In genomic region chr15:62209322-62209721, GRCh38 we compare ENCODE assay signal across 25 cellular contexts. TPM values are rescaled to one million over a fixed set of nuclear protein-coding genes. Genes with fewer than 3 reads are reported as not detected.
DNase-seq lines count a peak whose midpoint lies in the region; ATAC-seq, FAIRE-seq and TF ChIP-seq lines count a peak whose summit lies in the region.
"Had no signal": no experiment of that assay in that cellular context is flagged by ENCODE, and none has a peak within 500 bp of the region (broad histone marks: within the 10 kb centered on the region; RNA-seq: fewer than 3 reads in every experiment).

No MANE protein-coding gene starts in this region.

- H3K9me3 Mint-ChIP-seq in Calu3 (ENCODE audit: low read depth, unreplicated experiment), result peaks cover 10% of the 10 kb centered on the region

- FAIRE-seq in keratinocyte (lab: Jason Lieb, UNC), result no peak
- FAIRE-seq: endometrium, H54 had no signal

- DNase-seq in Calu3 (peak; percentile 61), body of pancreas (peak; percentile 47 to 74 (median 63)), keratinocyte (ENCODE audit: low read depth, low spot score) (no peak), prostate gland (ENCODE audit: low spot score) (peak; percentile 33), HCEC 1CT (no peak), NCI-H1436 treated with DMSO at 0.1 percent for 48 hours (lab: John Stamatoyannopoulos, UW) (no peak)
- DNase-seq in activated CD8-positive, alpha-beta memory T cell treated with anti-CD3 and anti-CD28 coated beads for 24 hours, result no peak
- DNase-seq: activated CD4-positive, alpha-beta T cell treated with anti-CD3 and anti-CD28 coated beads, Interleukin-2, amount 50 U/mL, for 48 hours; activated CD4-positive, CD25-positive, alpha-beta regulatory T cell; activated gamma-delta T cell; activated naive CD8-positive, alpha-beta T cell treated with anti-CD3 and anti-CD28 coated beads, Interleukin-2, amount 50 U/mL, for 24 hours; cortex of kidney; heart left ventricle; KBM-7; NCI-H1694; spleen; stimulated activated CD4-positive, alpha-beta T cell treated with anti-CD3 and anti-CD28 coated beads, Interleukin-4, amount 100 ng/mL, for 1 hour; stimulated activated naive CD4-positive, alpha-beta T cell; T1000 had no signal

- CTCF ChIA-PET in Calu3 (lab: Charles Lee), result interaction anchor here (0.7 to 1.7 kb wide), 7 partner anchors 11 to 133 kb away, joined by 3 to 14 read pairs (median 3); no protein-coding TSS in a partner anchor

- peak overlapping the region; percentile 85 for H3K27ac Mint-ChIP-seq in Calu3 (ENCODE audit: unreplicated experiment)
- H3K27ac Mint-ChIP-seq: activated naive CD8-positive, alpha-beta T cell treated with anti-CD3 and anti-CD28 coated beads, Interleukin-2, amount 50 U/mL, for 24 hours; brain had no signal

- peak overlapping the region; percentile 31 for H3K4me2 ChIP-seq in keratinocyte (ENCODE audit: control insufficient read depth, extremely low read depth, insufficient read depth, low read depth, low read length)
- H3K4me2 ChIP-seq: BLaER1 had no signal

- intact Hi-C loops in Calu3 (cut with micrococcal nuclease; ENCODE audit: unreplicated experiment) (loop anchor here (2.0 to 5.0 kb wide), 2 partner anchors 45 to 87 kb away; no protein-coding TSS in a partner anchor), body of pancreas (cut with DNase I) (no loop called here), prostate gland (cut with DNase I) (no loop called here)

- H3K36me3 Mint-ChIP-seq in Calu3 (ENCODE audit: insufficient read depth, unreplicated experiment), result peaks cover 26% of the 10 kb centered on the region
- H3K36me3 Mint-ChIP-seq: brain had no signal

- ATAC-seq in body of pancreas, result peak; percentile 80
- no peak for ATAC-seq in GM18868 (IDR thresholded peaks at IDR 0.05; ENCODE audit: unreplicated experiment)
- ATAC-seq: activated naive CD8-positive, alpha-beta T cell treated with anti-CD3 and anti-CD28 coated beads, Interleukin-2, amount 50 U/mL, for 24 hours; heart left ventricle had no signal

- dilution Hi-C loops in keratinocyte (cut with MboI; ENCODE audit: extremely low pct_ligation_motif_present, low sequenced_read_pairs), result no loop called here

- H3K4me1 Mint-ChIP-seq in Calu3 (ENCODE audit: low read depth, unreplicated experiment), result peaks cover 31% of the 10 kb centered on the region
- H3K4me1 Mint-ChIP-seq: brain had no signal

- H3K4me1 ChIP-seq in body of pancreas, result peaks cover 32% of the 10 kb centered on the region
- H3K4me1 ChIP-seq in keratinocyte (ENCODE audit: control insufficient read depth, extremely low read depth, insufficient read depth, low read length), result peaks cover 17% of the 10 kb centered on the region
- no peaks in the 10 kb centered on the region for H3K4me1 ChIP-seq in prostate gland (replicated peaks)
- H3K4me1 ChIP-seq: heart left ventricle, spleen had no signal

- no peaks in the 10 kb centered on the region for H3K9me1 ChIP-seq in keratinocyte (ENCODE audit: control insufficient read depth, extremely low read depth, insufficient read depth, low read length)

- TF ChIP-seq POLR2A in body of pancreas (IDR thresholded peaks at IDR 0.05) (no peak), prostate gland (IDR thresholded peaks at IDR 0.05) (no peak)

- H3K9me3 ChIP-seq in body of pancreas (no peaks in the 10 kb centered on the region), keratinocyte (ENCODE audit: control insufficient read depth, low read depth, low read length) (no peaks in the 10 kb centered on the region), prostate gland (no peaks in the 10 kb centered on the region)

- H4K20me1 ChIP-seq in keratinocyte (ENCODE audit: control insufficient read depth, extremely low read depth, insufficient read depth, low read length), result no peaks in the 10 kb centered on the region
- H4K20me1 ChIP-seq: BLaER1 had no signal

- H3K27ac ChIP-seq in body of pancreas (peak overlapping the region; percentile 26 to 79 (median 63)), keratinocyte (ENCODE audit: control insufficient read depth, insufficient read depth, low read length) (no peak overlapping the region), prostate gland (peak overlapping the region in 1 of 2 donors; percentile 38)
- H3K27ac ChIP-seq: BLaER1, heart left ventricle, spleen had no signal

- H3K79me2 ChIP-seq in keratinocyte (ENCODE audit: control insufficient read depth, insufficient read depth, low read length), result no peaks in the 10 kb centered on the region

- H3K27me3 ChIP-seq in body of pancreas, result no peaks in the 10 kb centered on the region
- H3K27me3 ChIP-seq in keratinocyte (ENCODE audit: control insufficient read depth, extremely low read depth, insufficient read depth, low read length), result no peaks in the 10 kb centered on the region
- H3K27me3 ChIP-seq in prostate gland (replicated peaks; ENCODE audit: insufficient read depth), result no peaks in the 10 kb centered on the region
- H3K27me3 ChIP-seq: BLaER1 had no signal

- BruUV-seq in Calu3 (replicated peaks; lab: Mats Ljungman, UMichigan), result no TSS peak

- H3K36me3 ChIP-seq in body of pancreas (replicated peaks in 1 of 2; ENCODE audit: insufficient read depth in 1 of 2, low read depth in 2 of 2) (no peaks in the 10 kb centered on the region), keratinocyte (ENCODE audit: control insufficient read depth in 2 of 2, extremely low read depth in 1 of 2, insufficient read depth in 2 of 2, low read length in 2 of 2) (no peaks in the 10 kb centered on the region), prostate gland (no peaks in the 10 kb centered on the region)
- H3K36me3 ChIP-seq: heart left ventricle, spleen had no signal

- H3K9ac ChIP-seq in keratinocyte (ENCODE audit: control insufficient read depth, extremely low read depth, insufficient read depth, low read length), result no peak overlapping the region
- H3K9ac ChIP-seq: BLaER1 had no signal

- no peak for TF ChIP-seq CTCF in Calu3 (IDR thresholded peaks at IDR 0.05; ENCODE audit: unreplicated experiment)
- no peak for TF ChIP-seq CTCF in body of pancreas (IDR thresholded peaks at IDR 0.05)
- no peak for TF ChIP-seq CTCF in keratinocyte (optimal IDR thresholded peaks at IDR 0.05 in 1 of 3, IDR thresholded peaks at IDR 0.05 in 1 of 3, conservative IDR thresholded peaks at IDR 0.05 in 1 of 3; ENCODE audit: extremely low read depth in 1 of 3, insufficient read depth in 2 of 3, low read length in 3 of 3)
- TF ChIP-seq CTCF in prostate gland (IDR thresholded peaks at IDR 0.05), result no peak

- H3K4me3 Mint-ChIP-seq in Calu3 (ENCODE audit: low read depth, unreplicated experiment), result peak overlapping the region; percentile 65
- H3K4me3 Mint-ChIP-seq: activated naive CD8-positive, alpha-beta T cell treated with anti-CD3 and anti-CD28 coated beads, Interleukin-2, amount 50 U/mL, for 24 hours; brain had no signal

- no peak overlapping the region for H2AFZ ChIP-seq in keratinocyte (ENCODE audit: control insufficient read depth, low read length)

- no peaks in the 10 kb centered on the region for H3K27me3 Mint-ChIP-seq in Calu3 (ENCODE audit: unreplicated experiment)

- H3K4me3 ChIP-seq in body of pancreas (no peak overlapping the region), keratinocyte (ENCODE audit: control insufficient read depth in 2 of 3, extremely low read depth in 1 of 3, insufficient read depth in 2 of 3, low read depth in 1 of 3, low read length in 3 of 3) (no peak overlapping the region), prostate gland (no peak overlapping the region)
- H3K4me3 ChIP-seq: BLaER1, heart left ventricle, spleen had no signal

- 59 to 64% methylated on average over 1 of the region's 1 CpG for WGBS in body of pancreas, 2 donors
- WGBS in prostate gland, result 54% methylated on average over 1 of the region's 1 CpG

RNA-seq across cellular contexts. Expression of gene C2CD4B, which starts 44.2 kb away (rescaled TPM):
- total RNA-seq in Calu3 (2022) (18.8 and 29.9 TPM in 2 replicates), body of pancreas (100 to 1,000 TPM in 1 of 2 donors, 10 to 100 TPM in 1; 75.8 to 142 TPM), prostate gland (1 to 10 TPM; 1.2 to 3.2 TPM)
- polyA plus RNA-seq in keratinocyte, result not detected in 3 replicates
- not detected for polyA plus RNA-seq in keratinocyte (2011; ENCODE audit: low read depth)
- polyA plus RNA-seq in keratinocyte (2011; cell fraction: cytosol; rRNA removed), result not detected in 2 replicates
- polyA plus RNA-seq in keratinocyte (2011; cell fraction: nucleus; rRNA removed), result not detected in 2 replicates
- not detected in 2 replicates for polyA plus RNA-seq in keratinocyte (2012; ENCODE audit: low replicate concordance)
- not detected in 3 replicates for polyA minus RNA-seq in keratinocyte
- not detected for polyA minus RNA-seq in keratinocyte (2011; cell fraction: cytosol; rRNA and poly(A)+ RNA removed)
- polyA minus RNA-seq in keratinocyte (2011; cell fraction: nucleus; rRNA and poly(A)+ RNA removed), result not detected in 2 replicates
- total RNA-seq: OCI-LY7 had no signal

Comparison
In these comparisons a context has a peak if more than half of its experiments do, and no peak if none do; other contexts are left out.
1. DNase-seq: peak in Calu3 (single experiment), body of pancreas (4 of 4) and prostate gland (single experiment); none in keratinocyte (single experiment), activated CD8-positive, alpha-beta memory T cell treated with anti-CD3 and anti-CD28 coated beads for 24 hours (single experiment), HCEC 1CT (single experiment) and NCI-H1436 treated with DMSO at 0.1 percent for 48 hours (single experiment).